ENCODE assay signal across 24 cellular contexts in the genomic region with DNA sequence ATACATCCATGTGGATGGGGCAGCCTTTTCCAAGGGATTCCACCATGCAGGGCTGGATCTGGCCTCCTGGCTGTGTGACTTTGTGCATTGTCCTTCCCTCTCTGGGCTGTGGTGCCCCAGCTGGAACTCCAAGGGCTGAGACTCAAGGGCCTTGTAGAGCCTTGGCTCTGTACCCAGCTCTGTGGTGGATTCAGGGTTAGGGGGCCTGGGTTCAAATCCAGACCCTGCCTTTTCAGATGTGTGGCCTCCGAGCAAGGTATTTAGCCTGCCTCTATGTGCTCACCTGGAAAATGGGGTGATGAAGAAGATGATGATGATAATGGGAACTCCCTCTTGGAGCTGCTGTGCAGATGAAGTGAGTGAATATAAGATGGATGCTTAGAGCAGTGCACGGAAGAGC.
DNase-seq lines count a peak whose midpoint lies in the region; ATAC-seq, FAIRE-seq and TF ChIP-seq lines count a peak whose summit lies in the region.
"Had no signal": no experiment of that assay in that cellular context is flagged by ENCODE, and none has a peak within 500 bp of the region (broad histone marks: within the 10 kb centered on the region; RNA-seq: fewer than 3 reads in every experiment).

No MANE protein-coding gene starts in this region.

- no peak for TF ChIP-seq POLR2A in Peyer's patch (IDR thresholded peaks at IDR 0.05)

- H3K27ac ChIP-seq in Peyer's patch (no peak overlapping the region), smooth muscle cell (ENCODE audit: low read depth) (no peak overlapping the region)
- H3K27ac ChIP-seq: cardiac muscle cell, prostate gland had no signal

- H3K27me3 ChIP-seq in Peyer's patch (no peaks in the 10 kb centered on the region), smooth muscle cell (ENCODE audit: low read depth) (no peaks in the 10 kb centered on the region)
- H3K27me3 ChIP-seq: cardiac muscle cell, MG63 had no signal

- H3K4me1 ChIP-seq in Peyer's patch (no peaks in the 10 kb centered on the region), smooth muscle cell (ENCODE audit: low read depth) (no peaks in the 10 kb centered on the region)
- H3K4me1 ChIP-seq: prostate gland had no signal

- H3K4me3 Mint-ChIP-seq in activated naive CD8-positive, alpha-beta T cell treated with anti-CD3 and anti-CD28 coated beads, Interleukin-2, amount 10 ng/mL, durations not matched to agents 7 days and 5 days, result no peak overlapping the region
- H3K4me3 Mint-ChIP-seq in activated naive CD8-positive, alpha-beta T cell treated with anti-CD3 and anti-CD28 coated beads for 36 hours, result no peak overlapping the region
- H3K4me3 Mint-ChIP-seq: activated B cell treated with CpG ODN at 0.5 μM for 24 hours; activated CD4-positive, alpha-beta memory T cell treated with anti-CD3 and anti-CD28 coated beads, Interleukin-2, amount 10 ng/mL, durations not matched to agents 7 days and 5 days; activated T-cell treated with anti-CD3 and anti-CD28 coated beads, Interleukin-2, amount 50 U/mL, for 4 hours; IgD-negative memory B cell had no signal

- H3F3A ChIP-seq in smooth muscle cell (ENCODE audit: low read depth), result no peaks in the 10 kb centered on the region

- no peaks in the 10 kb centered on the region for H3K79me2 ChIP-seq in smooth muscle cell (ENCODE audit: low read depth)

- H3K36me3 ChIP-seq in Peyer's patch (no peaks in the 10 kb centered on the region), smooth muscle cell (ENCODE audit: low read depth) (no peaks in the 10 kb centered on the region)
- H3K36me3 ChIP-seq: cardiac muscle cell, MG63, prostate gland had no signal

- H4K20me1 ChIP-seq in smooth muscle cell (ENCODE audit: low read depth), result no peaks in the 10 kb centered on the region

- H3K9ac ChIP-seq in smooth muscle cell (ENCODE audit: low read depth), result no peak overlapping the region

- no peak for ATAC-seq in activated naive CD8-positive, alpha-beta T cell treated with anti-CD3 and anti-CD28 coated beads, Interleukin-2, amount 10 ng/mL, durations not matched to agents 7 days and 5 days (ENCODE audit: low read depth)
- ATAC-seq: activated T-cell treated with anti-CD3 and anti-CD28 coated beads, Interleukin-2, amount 50 U/mL, for 4 hours; Right ventricle myocardium inferior had no signal

- FAIRE-seq in urothelium cell line (lab: Jason Lieb, UNC), result no peak
- FAIRE-seq: keratinocyte had no signal

- no peak overlapping the region for H3K4me3 ChIP-seq in Peyer's patch
- no peak overlapping the region for H3K4me3 ChIP-seq in smooth muscle cell
- H3K4me3 ChIP-seq: cardiac muscle cell, MG63, prostate gland had no signal

- no peaks in the 10 kb centered on the region for H3K4me1 Mint-ChIP-seq in activated naive CD8-positive, alpha-beta T cell treated with anti-CD3 and anti-CD28 coated beads, Interleukin-2, amount 10 ng/mL, durations not matched to agents 7 days and 5 days
- no peaks in the 10 kb centered on the region for H3K4me1 Mint-ChIP-seq in activated naive CD8-positive, alpha-beta T cell treated with anti-CD3 and anti-CD28 coated beads for 36 hours
- H3K4me1 Mint-ChIP-seq: activated B cell treated with CpG ODN at 0.5 μM for 24 hours; activated CD4-positive, alpha-beta memory T cell treated with anti-CD3 and anti-CD28 coated beads, Interleukin-2, amount 10 ng/mL, durations not matched to agents 7 days and 5 days; IgD-negative memory B cell had no signal

- no peak overlapping the region for H3K27ac Mint-ChIP-seq in activated naive CD8-positive, alpha-beta T cell treated with anti-CD3 and anti-CD28 coated beads, Interleukin-2, amount 10 ng/mL, durations not matched to agents 7 days and 5 days
- no peak overlapping the region for H3K27ac Mint-ChIP-seq in activated naive CD8-positive, alpha-beta T cell treated with anti-CD3 and anti-CD28 coated beads for 36 hours
- H3K27ac Mint-ChIP-seq: activated B cell treated with CpG ODN at 0.5 μM for 24 hours; activated CD4-positive, alpha-beta memory T cell treated with anti-CD3 and anti-CD28 coated beads, Interleukin-2, amount 10 ng/mL, durations not matched to agents 7 days and 5 days had no signal

- no peaks in the 10 kb centered on the region for H3K9me3 ChIP-seq in Peyer's patch
- H3K9me3 ChIP-seq in smooth muscle cell (replicated peaks; ENCODE audit: low read depth), result peaks cover 5% of the 10 kb centered on the region
- H3K9me3 ChIP-seq: prostate gland had no signal

- H3K4me2 ChIP-seq in smooth muscle cell, result no peak overlapping the region

- peaks cover 13% of the 10 kb centered on the region for H3K9me3 Mint-ChIP-seq in activated naive CD8-positive, alpha-beta T cell treated with anti-CD3 and anti-CD28 coated beads, Interleukin-2, amount 10 ng/mL, durations not matched to agents 7 days and 5 days
- peaks cover 20% of the 10 kb centered on the region for H3K9me3 Mint-ChIP-seq in activated naive CD8-positive, alpha-beta T cell treated with anti-CD3 and anti-CD28 coated beads for 36 hours

- whole genome bisulfite sequencing in smooth muscle cell (ENCODE audit: low lambda C conversion rate), result 90% methylated on average over 2 of the region's 2 CpGs

- POLR2A ChIA-PET in activated naive CD8-positive, alpha-beta T cell treated with anti-CD3 and anti-CD28 coated beads, Interleukin-2, amount 10 ng/mL, durations not matched to agents 7 days and 5 days (lab: Charles Lee), result no interaction called here

- DNase-seq in activated naive CD8-positive, alpha-beta T cell treated with anti-CD3 and anti-CD28 coated beads, Interleukin-2, amount 10 ng/mL, durations not matched to agents 7 days and 5 days, result peak; percentile 3
- DNase-seq in activated naive CD8-positive, alpha-beta T cell treated with anti-CD3 and anti-CD28 coated beads for 36 hours, result no peak
- DNase-seq in Peyer's patch, result peak in 2 of 3 donors; percentile 6 to 17
- peak; percentile 47 for DNase-seq in mesenteric fat pad (ENCODE audit: low spot score)
- peak; percentile 1 for DNase-seq in urothelium cell line (ENCODE audit: low spot score)
- no peak for DNase-seq in smooth muscle cell (lab: John Stamatoyannopoulos, UW; ENCODE audit: unreplicated experiment)
- DNase-seq in activated gamma-delta T cell treated with Interleukin-2 at 50 U/mL for 16 hours, result no peak
- DNase-seq: ACHN; activated CD4-positive, alpha-beta memory T cell treated with anti-CD3 and anti-CD28 coated beads, Interleukin-2, amount 10 ng/mL, durations not matched to agents 7 days and 5 days; activated naive CD4-positive, alpha-beta T cell treated with anti-CD3 and anti-CD28 coated beads, Interleukin-2, amount 50 U/mL, for 16 hours; activated T-cell treated with anti-CD3 and anti-CD28 coated beads, Interleukin-2, amount 50 U/mL, for 4 hours; C1 segment of cervical spinal cord; dermis blood vessel endothelial cell; MG63; NCI-H1417; NCI-H446; OCI-M1; SW 1271 had no signal

- TF ChIP-seq CTCF in Peyer's patch (IDR thresholded peaks at IDR 0.05) (no peak), smooth muscle cell (IDR thresholded peaks at IDR 0.05; ENCODE audit: borderline replicate concordance, insufficient read depth, poor library complexity, severe bottlenecking) (no peak)

- no peak overlapping the region for H2AFZ ChIP-seq in smooth muscle cell (ENCODE audit: low read depth)

- peaks cover 6% of the 10 kb centered on the region for H3K27me3 Mint-ChIP-seq in activated naive CD8-positive, alpha-beta T cell treated with anti-CD3 and anti-CD28 coated beads, Interleukin-2, amount 10 ng/mL, durations not matched to agents 7 days and 5 days
- H3K27me3 Mint-ChIP-seq in activated naive CD8-positive, alpha-beta T cell treated with anti-CD3 and anti-CD28 coated beads for 36 hours, result no peaks in the 10 kb centered on the region

- H3K36me3 Mint-ChIP-seq in activated naive CD8-positive, alpha-beta T cell treated with anti-CD3 and anti-CD28 coated beads, Interleukin-2, amount 10 ng/mL, durations not matched to agents 7 days and 5 days, result no peaks in the 10 kb centered on the region
- no peaks in the 10 kb centered on the region for H3K36me3 Mint-ChIP-seq in activated naive CD8-positive, alpha-beta T cell treated with anti-CD3 and anti-CD28 coated beads for 36 hours
- H3K36me3 Mint-ChIP-seq: IgD-negative memory B cell had no signal

Comparison
In these comparisons a context has a peak if more than half of its experiments do, and no peak if none do; other contexts are left out.
1. DNase-seq: peak in activated naive CD8-positive, alpha-beta T cell treated with anti-CD3 and anti-CD28 coated beads, Interleukin-2, amount 10 ng/mL, durations not matched to agents 7 days and 5 days (single experiment), Peyer's patch (2 of 3), mesenteric fat pad (single experiment) and urothelium cell line (single experiment); none in activated naive CD8-positive, alpha-beta T cell treated with anti-CD3 and anti-CD28 coated beads for 36 hours (single experiment), smooth muscle cell (single experiment) and activated gamma-delta T cell treated with Interleukin-2 at 50 U/mL for 16 hours (single experiment).